ENCODE assay signal across 14 cellular contexts in genomic region chr1:40034869-40035268, GRCh38. TPM values are rescaled to one million over a fixed set of nuclear protein-coding genes. Genes with fewer than 3 reads are reported as not detected.
DNase-seq lines count a peak whose midpoint lies in the region; ATAC-seq and TF ChIP-seq lines count a peak whose summit lies in the region.
"Had no signal": no experiment of that assay in that cellular context is flagged by ENCODE, and none has a peak within 500 bp of the region (broad histone marks: within the 10 kb centered on the region; RNA-seq: fewer than 3 reads in every experiment).

No MANE protein-coding gene starts in this region.

- H4K20me1 ChIP-seq in DND-41 (ENCODE audit: insufficient read depth, low read length), result no peaks in the 10 kb centered on the region

- H3K9me3 ChIP-seq in DND-41 (ENCODE audit: insufficient read depth, low read length, severe bottlenecking) (no peaks in the 10 kb centered on the region), left lung (no peaks in the 10 kb centered on the region)

- peak overlapping the region; percentile 34 for H3K9ac ChIP-seq in DND-41 (ENCODE audit: low read depth, low read length)

- peak overlapping the region; percentile 33 for H3K4me3 Mint-ChIP-seq in T-helper 2 cell treated with Interferon-gamma antibody and Interleukin-4, amounts not matched to agents 5 μg/mL and 100 μg/mL, for 36 hours
- peak overlapping the region; percentile 1 to 67 (median 25) for H3K4me3 Mint-ChIP-seq in naive B cell
- H3K4me3 Mint-ChIP-seq: H9 had no signal

- peak; percentile 43 for TF ChIP-seq CTCF in DND-41 (IDR thresholded peaks at IDR 0.05; ENCODE audit: borderline replicate concordance, extremely low read depth, low read length, poor library complexity, severe bottlenecking)
- no peak for TF ChIP-seq CTCF in left lung (IDR thresholded peaks at IDR 0.05)

- H3K27ac Mint-ChIP-seq in T-helper 2 cell treated with Interferon-gamma antibody and Interleukin-4, amounts not matched to agents 5 μg/mL and 100 μg/mL, for 36 hours, result peak overlapping the region; percentile 79
- H3K27ac Mint-ChIP-seq in naive B cell, result peak overlapping the region; percentile 12 to 89 (median 76)
- H3K27ac Mint-ChIP-seq: H9 had no signal

- H3K9me3 Mint-ChIP-seq in T-helper 2 cell treated with Interferon-gamma antibody and Interleukin-4, amounts not matched to agents 5 μg/mL and 100 μg/mL, for 36 hours, result no peaks in the 10 kb centered on the region
- H3K9me3 Mint-ChIP-seq in naive B cell, result no peaks in the 10 kb centered on the region
- H3K9me3 Mint-ChIP-seq: H9 had no signal

- H3K36me3 ChIP-seq in DND-41 (ENCODE audit: insufficient read depth, low read length) (no peaks in the 10 kb centered on the region; the same call in 1 of the 2 replicates), left lung (no peaks in the 10 kb centered on the region)
- H3K36me3 ChIP-seq: brain microvascular endothelial cell had no signal

- H3K4me3 ChIP-seq in DND-41 (ENCODE audit: low read depth in 1 of 2, low read length in 2 of 2) (no peak overlapping the region), left lung (no peak overlapping the region)
- H3K4me3 ChIP-seq: PC-9 had no signal

- H3K4me2 ChIP-seq in DND-41 (ENCODE audit: insufficient read depth, low read length), result peak overlapping the region; percentile 33
- H3K4me2 ChIP-seq: PC-9 had no signal

- H3K27ac ChIP-seq in DND-41 (ENCODE audit: low read length) (peak overlapping the region; percentile 72), left lung (peak overlapping the region in 1 of 2 donors; percentile 39)
- H3K27ac ChIP-seq: brain microvascular endothelial cell, PC-9 had no signal

- H3K79me2 ChIP-seq in DND-41 (ENCODE audit: insufficient read depth, low read length), result peaks cover 5% of the 10 kb centered on the region

- H3K36me3 Mint-ChIP-seq in T-helper 2 cell treated with Interferon-gamma antibody and Interleukin-4, amounts not matched to agents 5 μg/mL and 100 μg/mL, for 36 hours (ENCODE audit: low read depth), result no peaks in the 10 kb centered on the region
- no peaks in the 10 kb centered on the region for H3K36me3 Mint-ChIP-seq in naive B cell

- H3K27me3 Mint-ChIP-seq in T-helper 2 cell treated with Interferon-gamma antibody and Interleukin-4, amounts not matched to agents 5 μg/mL and 100 μg/mL, for 36 hours (ENCODE audit: low read depth), result peaks cover 6% of the 10 kb centered on the region
- H3K27me3 Mint-ChIP-seq in naive B cell, result no peaks in the 10 kb centered on the region

- intact Hi-C loops in left lung (cut with DNase I), result no loop called here

- no peaks in the 10 kb centered on the region for H3K27me3 ChIP-seq in DND-41 (ENCODE audit: insufficient read depth, low read length, poor library complexity)
- no peaks in the 10 kb centered on the region for H3K27me3 ChIP-seq in left lung
- H3K27me3 ChIP-seq: brain microvascular endothelial cell had no signal

- peak overlapping the region; percentile 69 for H2AFZ ChIP-seq in DND-41 (ENCODE audit: low read depth, low read length)
- H2AFZ ChIP-seq: PC-9 had no signal

- ATAC-seq in DND-41 (ENCODE audit: insufficient read depth, low read depth), result peak; percentile 67
- ATAC-seq in naive B cell (ENCODE audit: low read depth in 2 of 2), result no peak
- no peak for ATAC-seq in left lung

- peak; percentile 60 for DNase-seq in CD1c-positive myeloid dendritic cell (ENCODE audit: extremely low spot score)
- DNase-seq in DND-41, result peak; percentile 44
- DNase-seq in T-helper 2 cell treated with Interferon-gamma antibody and Interleukin-4, amounts not matched to agents 5 μg/mL and 100 μg/mL, for 36 hours (ENCODE audit: low spot score), result no peak
- no peak for DNase-seq in naive B cell
- no peak for DNase-seq in SW480 (ENCODE audit: low spot score)
- no peak for DNase-seq in left lung
- no peak for DNase-seq in NCI-H748 treated with DMSO at 0.1 percent for 48 hours (lab: John Stamatoyannopoulos, UW)
- DNase-seq: activated CD8-positive, alpha-beta memory T cell treated with anti-CD3 and anti-CD28 coated beads, Interleukin-2, amount 50 U/mL, for 4 hours; brain microvascular endothelial cell; H9; head of caudate nucleus; NCI-H2107; PC-9; stimulated activated CD4-positive, alpha-beta T cell treated with anti-CD3 and anti-CD28 coated beads, Interleukin-4, amount 100 ng/mL, for 1 hour had no signal

- H3K4me1 ChIP-seq in DND-41 (ENCODE audit: insufficient read depth, low read length) (peaks cover 31% of the 10 kb centered on the region), left lung (peaks cover 15 to 55% of the 10 kb centered on the region in 2 donors)

- peaks cover 51% of the 10 kb centered on the region for H3K4me1 Mint-ChIP-seq in T-helper 2 cell treated with Interferon-gamma antibody and Interleukin-4, amounts not matched to agents 5 μg/mL and 100 μg/mL, for 36 hours (ENCODE audit: low read depth)
- H3K4me1 Mint-ChIP-seq in naive B cell, result peaks cover 42 to 75% (median 46%) of the 10 kb centered on the region in 3 donors

RNA-seq across cellular contexts. Expression of gene CAP1, which starts 5.7 kb away (rescaled TPM):
- 100 to 1,000 TPM; 550 to 750 (median 592) TPM for polyA plus RNA-seq in naive B cell (ENCODE audit: low read depth in 6 of 6)
- 100 to 1,000 TPM; 366 to 501 TPM for total RNA-seq in left lung

Comparison
In these comparisons a context has a peak if more than half of its experiments do, and no peak if none do; other contexts are left out.
1. DNase-seq: peak in CD1c-positive myeloid dendritic cell (single experiment) and DND-41 (single experiment); none in T-helper 2 cell treated with Interferon-gamma antibody and Interleukin-4, amounts not matched to agents 5 μg/mL and 100 μg/mL, for 36 hours (single experiment), naive B cell (single experiment), SW480 (single experiment), left lung (0 of 2) and NCI-H748 treated with DMSO at 0.1 percent for 48 hours (single experiment).